ENCODE assay signal across 10 cellular contexts in the genomic region with DNA sequence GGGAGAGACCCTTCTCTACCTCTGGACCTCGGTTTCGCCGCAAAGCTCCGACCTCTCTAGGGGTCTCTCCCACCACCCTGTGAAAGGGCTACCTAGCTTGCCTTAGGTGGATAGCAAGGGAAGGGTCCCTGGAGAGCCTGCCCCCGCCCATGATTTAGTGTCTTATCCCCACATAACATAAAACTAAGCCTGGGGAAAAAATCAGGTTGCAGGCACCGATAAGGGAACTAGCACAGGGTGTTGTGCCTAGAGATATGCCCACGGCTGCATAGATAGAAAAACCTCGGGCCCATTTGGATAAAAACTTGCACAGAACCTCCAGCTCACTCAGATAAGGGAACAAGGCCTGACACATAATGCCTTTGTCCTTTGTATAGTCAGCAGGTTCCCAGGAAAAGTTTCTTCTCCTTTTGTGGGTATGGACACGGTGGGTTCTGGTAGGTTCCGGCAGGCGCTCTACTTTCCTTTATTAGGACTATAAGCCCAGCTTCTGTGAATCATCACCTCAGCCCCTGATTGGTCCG. TPM values are rescaled to one million over a fixed set of nuclear protein-coding genes. Genes with fewer than 3 reads are reported as not detected.
A peak's percentile ranks its signal among the peaks of the same experiment; 100 is the strongest.
DNase-seq lines count a peak whose midpoint lies in the region; ATAC-seq and TF ChIP-seq lines count a peak whose summit lies in the region.
"Had no signal": no experiment of that assay in that cellular context is flagged by ENCODE, and none has a peak within 500 bp of the region (broad histone marks: within the 10 kb centered on the region; RNA-seq: fewer than 3 reads in every experiment).

No MANE protein-coding gene starts in this region.

- no peaks in the 10 kb centered on the region for H3K36me3 Mint-ChIP-seq in activated CD4-positive, alpha-beta T cell treated with anti-CD3 and anti-CD28 coated beads for 36 hours (ENCODE audit: low read depth)

- H3K9me3 Mint-ChIP-seq in activated CD4-positive, alpha-beta T cell treated with anti-CD3 and anti-CD28 coated beads for 36 hours (ENCODE audit: low read depth): peaks cover 5% of the 10 kb centered on the region

- peak overlapping the region; percentile 93 for H3K27ac ChIP-seq in duodenal mucosa (ENCODE audit: low read depth, low read length)
- peak overlapping the region; percentile 99 for H3K27ac ChIP-seq in muscle layer of colon (ENCODE audit: low read depth, low read length)

- peaks cover 7% of the 10 kb centered on the region for H3K4me1 Mint-ChIP-seq in activated CD4-positive, alpha-beta T cell treated with anti-CD3 and anti-CD28 coated beads for 36 hours
- H3K4me1 Mint-ChIP-seq: activated B cell treated with CpG ODN at 0.5 μM for 24 hours had no signal

- peaks cover under 1% of the 10 kb centered on the region for H3K27me3 Mint-ChIP-seq in activated CD4-positive, alpha-beta T cell treated with anti-CD3 and anti-CD28 coated beads for 36 hours
- H3K27me3 Mint-ChIP-seq: activated B cell treated with CpG ODN at 0.5 μM for 24 hours; stimulated activated naive CD8-positive, alpha-beta T cell treated with anti-CD3 and anti-CD28 coated beads, Interleukin-15, Interleukin-2, amounts not matched to agents 100 ng/mL and 50 ng/mL, for 24 hours had no signal

- H3K4me3 Mint-ChIP-seq in activated CD4-positive, alpha-beta T cell treated with anti-CD3 and anti-CD28 coated beads for 36 hours: no peak overlapping the region
- H3K4me3 Mint-ChIP-seq: activated B cell treated with CpG ODN at 0.5 μM for 24 hours; stimulated activated naive CD8-positive, alpha-beta T cell treated with anti-CD3 and anti-CD28 coated beads, Interleukin-15, Interleukin-2, amounts not matched to agents 100 ng/mL and 50 ng/mL, for 24 hours had no signal

- H3K9ac ChIP-seq in duodenal mucosa (ENCODE audit: low read depth in 1 of 2, low read length in 2 of 2) (peak overlapping the region; percentile 34 to 93), muscle layer of colon (ENCODE audit: low read length) (peak overlapping the region; percentile 87)

- H3K4me1 ChIP-seq in duodenal mucosa (ENCODE audit: control insufficient read depth in 1 of 2, insufficient read depth in 2 of 2, low read length in 2 of 2) (peaks cover 7 to 9% of the 10 kb centered on the region in 2 donors), muscle layer of colon (ENCODE audit: insufficient read depth, low read length) (peaks cover 34% of the 10 kb centered on the region)

- no peak overlapping the region for H3K27ac Mint-ChIP-seq in activated CD4-positive, alpha-beta T cell treated with anti-CD3 and anti-CD28 coated beads for 36 hours
- H3K27ac Mint-ChIP-seq: activated B cell treated with CpG ODN at 0.5 μM for 24 hours; stimulated activated naive CD8-positive, alpha-beta T cell treated with anti-CD3 and anti-CD28 coated beads, Interleukin-15, Interleukin-2, amounts not matched to agents 100 ng/mL and 50 ng/mL, for 24 hours had no signal

- H3K4me3 ChIP-seq in AG04449 (ENCODE audit: low read depth, low read length) (peak overlapping the region; percentile 52), duodenal mucosa (ENCODE audit: low read depth in 1 of 2, low read length in 2 of 2) (peak overlapping the region; percentile 88 to 91), muscle layer of colon (ENCODE audit: low read depth in 1 of 2, low read length in 2 of 2) (peak overlapping the region; percentile 11 to 80)

- TF ChIP-seq CTCF in AG04449 (IDR thresholded peaks at IDR 0.05; ENCODE audit: insufficient read depth, low read length, missing control alignments): no peak

- CTCF ChIA-PET in AG04449 (lab: Yijun Ruan, JAX): interaction anchor here (2.0 kb wide), 1 partner anchor 21 kb away, joined by 6 read pairs; no protein-coding TSS in a partner anchor
- CTCF ChIA-PET in activated CD4-positive, alpha-beta T cell treated with anti-CD3 and anti-CD28 coated beads for 36 hours (lab: Charles Lee): interaction anchor here (0.6 to 2.8 kb wide), 7 partner anchors 14 to 1280 kb away, joined by 3 to 13 read pairs (median 4); partner anchors contain the start of genes ZKSCAN3 and ZSCAN26

- no peak for DNase-seq in AG04449 (ENCODE audit: low read depth, low spot score)
- DNase-seq in HUDEP-2 (lab: John Stamatoyannopoulos, UW; ENCODE audit: unreplicated experiment in 76 of 76): peak in 71 of 76 experiments; percentile 73 to 98 (median 92)
- no peak for DNase-seq in cortex of kidney (lab: John Stamatoyannopoulos, UW)
- no peak for DNase-seq in NCI-H2171 treated with DMSO at 0.1 percent for 48 hours (lab: John Stamatoyannopoulos, UW)
- DNase-seq in activated CD4-positive, alpha-beta T cell treated with anti-CD3 and anti-CD28 coated beads for 36 hours: no peak

- H3K36me3 ChIP-seq in duodenal mucosa (ENCODE audit: control insufficient read depth in 1 of 2, insufficient read depth in 2 of 2, low read length in 2 of 2) (no peaks in the 10 kb centered on the region), muscle layer of colon (ENCODE audit: insufficient read depth, low read length) (peaks cover 6% of the 10 kb centered on the region)

- H3K27me3 ChIP-seq in duodenal mucosa (ENCODE audit: control insufficient read depth in 1 of 2, insufficient read depth in 2 of 2, low read length in 2 of 2) (no peaks in the 10 kb centered on the region), muscle layer of colon (ENCODE audit: control insufficient read depth in 1 of 2, insufficient read depth in 2 of 2, low read length in 2 of 2) (no peaks in the 10 kb centered on the region)

- no peak for ATAC-seq in HG02623 (IDR thresholded peaks at IDR 0.05; ENCODE audit: unreplicated experiment)
- no peak for ATAC-seq in activated CD4-positive, alpha-beta T cell treated with anti-CD3 and anti-CD28 coated beads for 36 hours

- intact Hi-C loops in activated CD4-positive, alpha-beta T cell treated with anti-CD3 and anti-CD28 coated beads for 36 hours (cut with DNase I, micrococcal nuclease): loop anchor here (1.0 to 5.0 kb wide), 4 partner anchors 68 to 253 kb away; partner anchors contain the start of genes ZNF165 (in 1 of the 2) and ZSCAN26 (in 1 of the 2)

- H3K9me3 ChIP-seq in duodenal mucosa (ENCODE audit: control insufficient read depth in 1 of 2, low read length in 2 of 2) (peaks cover 0 to under 1% of the 10 kb centered on the region in 2 donors), muscle layer of colon (ENCODE audit: low read length) (no peaks in the 10 kb centered on the region)

- POLR2A ChIA-PET in AG04449 (lab: Yijun Ruan, JAX): interaction anchor here (0.6 to 1.7 kb wide), 11 partner anchors 21 to 1188 kb away, joined by 3 to 6 read pairs (median 3); partner anchors contain the start of genes ZKSCAN8 and ZSCAN26
- POLR2A ChIA-PET in activated CD4-positive, alpha-beta T cell treated with anti-CD3 and anti-CD28 coated beads for 36 hours (lab: Charles Lee): interaction anchor here (0.7 to 1.0 kb wide), 2 partner anchors 26 to 433 kb away, joined by 3 read pairs; no protein-coding TSS in a partner anchor

RNA-seq across cellular contexts. Expression of gene ZSCAN31, which starts 0.8 kb away (rescaled TPM):
- total RNA-seq in activated CD4-positive, alpha-beta T cell treated with anti-CD3 and anti-CD28 coated beads for 36 hours: 1 to 10 TPM; 1.3 to 1.8 TPM

RNA-seq across cellular contexts. Expression of gene ZKSCAN3, which starts 14.6 kb away (rescaled TPM):
- 1 to 10 TPM; 2.2 to 3.1 TPM for total RNA-seq in activated CD4-positive, alpha-beta T cell treated with anti-CD3 and anti-CD28 coated beads for 36 hours

RNA-seq across cellular contexts. Expression of gene PGBD1, which starts 53.7 kb away (rescaled TPM):
- 1 to 10 TPM; 1.5 to 1.6 TPM for total RNA-seq in activated CD4-positive, alpha-beta T cell treated with anti-CD3 and anti-CD28 coated beads for 36 hours

Comparison
In these comparisons a context has a peak if more than half of its experiments do, and no peak if none do; other contexts are left out.
1. DNase-seq: peak in HUDEP-2 (71 of 76); none in AG04449 (single experiment), cortex of kidney (single experiment), NCI-H2171 treated with DMSO at 0.1 percent for 48 hours (single experiment) and activated CD4-positive, alpha-beta T cell treated with anti-CD3 and anti-CD28 coated beads for 36 hours (single experiment).
2. Peak in every context shown above with its lines, with median percentiles within 50 percentile points of each other: H3K4me3 ChIP-seq.